In the genomic region with DNA sequence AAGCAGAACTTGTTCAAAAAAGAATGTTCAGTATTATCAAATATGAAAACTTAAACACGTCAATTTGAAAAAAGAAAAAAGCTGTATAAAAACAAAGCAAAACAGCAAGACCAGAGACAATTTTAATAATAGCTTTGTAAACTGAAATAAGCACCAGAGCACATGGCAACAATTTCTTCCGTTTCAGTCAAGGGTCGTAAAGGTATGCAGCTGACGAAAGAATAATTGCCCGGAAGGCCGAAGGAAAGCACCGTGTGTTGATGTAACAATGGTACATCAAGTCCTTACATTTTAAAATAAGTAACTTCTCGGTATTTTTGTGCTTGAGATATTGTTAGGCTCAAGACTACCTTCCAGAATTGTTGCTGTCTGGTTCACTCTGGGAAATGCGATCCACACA, we compare ENCODE assay signal across 8 cellular contexts. TPM values are rescaled to one million over a fixed set of nuclear protein-coding genes. Genes with fewer than 3 reads are reported as not detected.
DNase-seq lines count a peak whose midpoint lies in the region; ATAC-seq and TF ChIP-seq lines count a peak whose summit lies in the region.

No MANE protein-coding gene starts in this region.

- H3K4me3 Mint-ChIP-seq in GM23338, result peak overlapping the region; percentile 93
- peak overlapping the region; percentile 96 for H3K4me3 Mint-ChIP-seq in T-helper 17 cell

- intact Hi-C loops in A673 (cut with micrococcal nuclease; ENCODE audit: unreplicated experiment), result loop anchor here (5.0 to 10.0 kb wide), 2 partner anchors 371 to 636 kb away; no protein-coding TSS in a partner anchor

- H3K9me2 ChIP-seq in GM23338 (ENCODE audit: insufficient read depth), result no peaks in the 10 kb centered on the region

- peak overlapping the region; percentile 82 for H3K27ac ChIP-seq in A673 (ENCODE audit: low read depth, low read length, poor library complexity, severe bottlenecking)
- H3K27ac ChIP-seq in GM23338 (ENCODE audit: low read depth), result no peak overlapping the region

- peak overlapping the region; percentile 89 for H3K4me3 ChIP-seq in A673 (ENCODE audit: low read depth, low read length, poor library complexity, severe bottlenecking)
- peak overlapping the region; percentile 86 for H3K4me3 ChIP-seq in GM23338
- peak overlapping the region; percentile 98 for H3K4me3 ChIP-seq in fibroblast of mammary gland (ENCODE audit: control insufficient read depth, low read depth, low read length)

- POLR2A ChIA-PET in A673 (lab: Charles Lee; ENCODE audit: low non-redundant PET), result no interaction called here

- H3K36me3 ChIP-seq in A673 (ENCODE audit: insufficient read depth, low read length, poor library complexity, severe bottlenecking) (no peaks in the 10 kb centered on the region), GM23338 (ENCODE audit: insufficient read depth) (no peaks in the 10 kb centered on the region)

- peaks cover 71% of the 10 kb centered on the region for H3K79me2 ChIP-seq in GM23338 (replicated peaks; ENCODE audit: insufficient read depth)

- H3K27me3 ChIP-seq in A673 (replicated peaks; ENCODE audit: insufficient read depth, low read depth, low read length, poor library complexity), result no peaks in the 10 kb centered on the region
- no peaks in the 10 kb centered on the region for H3K27me3 ChIP-seq in GM23338 (ENCODE audit: insufficient read depth)

- H3K27ac Mint-ChIP-seq in GM23338, result peak overlapping the region; percentile 94
- peak overlapping the region; percentile 98 for H3K27ac Mint-ChIP-seq in T-helper 17 cell

- ATAC-seq in GM23338 (no peak), T-helper 17 cell (no peak), HG03097 (IDR thresholded peaks at IDR 0.05; ENCODE audit: low FRiP score, unreplicated experiment) (no peak), HG02588 (IDR thresholded peaks at IDR 0.05; ENCODE audit: unreplicated experiment) (no peak)

- no peaks in the 10 kb centered on the region for H3F3A ChIP-seq in GM23338 (replicated peaks; ENCODE audit: low read depth)

- no TSS peak for BruUV-seq in A673 (replicated peaks; lab: Mats Ljungman, UMichigan)

- H3K27me3 Mint-ChIP-seq in GM23338 (ENCODE audit: insufficient read depth, low read depth, poor library complexity) (peaks cover 2% of the 10 kb centered on the region), T-helper 17 cell (no peaks in the 10 kb centered on the region)

- H3K4me1 ChIP-seq in A673 (ENCODE audit: insufficient read depth, low read length, poor library complexity, severe bottlenecking), result peaks cover 21% of the 10 kb centered on the region
- H3K4me1 ChIP-seq in GM23338 (ENCODE audit: insufficient read depth), result peaks cover 19% of the 10 kb centered on the region

- no peak overlapping the region for H2AFZ ChIP-seq in GM23338

- H3K36me3 Mint-ChIP-seq in GM23338 (ENCODE audit: low read depth) (peaks cover 19% of the 10 kb centered on the region), T-helper 17 cell (ENCODE audit: low read depth) (peaks cover 5% of the 10 kb centered on the region)

- H3K9me3 ChIP-seq in A673 (ENCODE audit: low read depth, low read length, poor library complexity, severe bottlenecking) (no peaks in the 10 kb centered on the region), T-helper 17 cell (ENCODE audit: control insufficient read depth, low read length, poor library complexity, severe bottlenecking) (no peaks in the 10 kb centered on the region)

- TF ChIP-seq CTCF in A673 (conservative IDR thresholded peaks at IDR 0.05; ENCODE audit: low read depth, low read length) (no peak), GM23338 (conservative IDR thresholded peaks at IDR 0.05; ENCODE audit: low read depth in 2 of 2) (no peak), fibroblast of mammary gland (conservative IDR thresholded peaks at IDR 0.05; ENCODE audit: control insufficient read depth, insufficient read depth, low read depth, low read length) (no peak)

- peak overlapping the region; percentile 76 for H3K4me2 ChIP-seq in GM23338

- CTCF ChIA-PET in A673 (lab: Charles Lee), result no interaction called here

- no peaks in the 10 kb centered on the region for H3K9me3 Mint-ChIP-seq in GM23338

- H3K4me1 Mint-ChIP-seq in GM23338 (peaks cover 32% of the 10 kb centered on the region), T-helper 17 cell (peaks cover 43% of the 10 kb centered on the region)

- DNase-seq in A673 (ENCODE audit: low spot score), result no peak
- peak; percentile 50 for DNase-seq in GM23338 (ENCODE audit: low spot score)
- DNase-seq in T-helper 17 cell, result no peak
- no peak for DNase-seq in fibroblast of mammary gland (ENCODE audit: low read depth)
- peak; percentile 54 for DNase-seq in renal cortical epithelial cell (ENCODE audit: low read depth)
- DNase-seq in D341Med (ENCODE audit: low spot score), result no peak

- peaks cover 25% of the 10 kb centered on the region; the same call in 1 of the 2 replicates for H4K20me1 ChIP-seq in GM23338 (replicated peaks; ENCODE audit: insufficient read depth)

TF ChIP-seq in GM23338, 12 proteins besides CTCF, POLR2A, EP300 and RAD21 (continues in another document):
- TF ChIP-seq POLR2AphosphoS5 (IDR thresholded peaks at IDR 0.05; ENCODE audit: low read depth), result no peak
- TF ChIP-seq EZH2phosphoT487 (IDR thresholded peaks at IDR 0.05; ENCODE audit: unreplicated experiment), result no peak
- TF ChIP-seq STAT1 (IDR thresholded peaks at IDR 0.05; ENCODE audit: unreplicated experiment), result no peak
- no peak for TF ChIP-seq ZNF462 (CRISPR knock-in tag; IDR thresholded peaks at IDR 0.05)

RNA-seq across cellular contexts. Expression of gene PROSER1, which starts 1.7 kb away (rescaled TPM):
- 58.5 and 58.7 TPM in 2 replicates for total RNA-seq in A673 (2021)
- 116 and 141 TPM in 2 replicates for total RNA-seq in GM23338 (2014; rRNA removed; shearing (Covaris generic))
- polyA plus RNA-seq in GM23338 (2016; fragmentation: Nextera tagmentation; extraction: Ambion mirVana), result 58.8 and 64.9 TPM in 2 replicates
- 10 to 100 TPM; 42.8 to 52.5 TPM for total RNA-seq in T-helper 17 cell
- total RNA-seq in renal cortical epithelial cell, result 15.5 and 20.9 TPM in 2 replicates

RNA-seq across cellular contexts. Expression of gene NHLRC3, which starts 2.0 kb away (rescaled TPM):
- 12.3 and 17.4 TPM in 2 replicates for total RNA-seq in A673 (2021)
- 14.6 and 15.6 TPM in 2 replicates for total RNA-seq in GM23338 (2014; rRNA removed; shearing (Covaris generic))
- polyA plus RNA-seq in GM23338 (2016; fragmentation: Nextera tagmentation; extraction: Ambion mirVana), result 11.0 and 11.8 TPM in 2 replicates
- 10 to 100 TPM; 10.7 to 12.9 TPM for total RNA-seq in T-helper 17 cell
- total RNA-seq in renal cortical epithelial cell, result 23.8 and 23.9 TPM in 2 replicates

RNA-seq across cellular contexts. Expression of gene STOML3, which starts 45.6 kb away (rescaled TPM):
- total RNA-seq in A673 (2021), result not detected in 2 replicates
- total RNA-seq in GM23338 (2014; rRNA removed; shearing (Covaris generic)), result 0.16 TPM in 1 of 2 replicates, not detected in the other
- not detected in 2 replicates for polyA plus RNA-seq in GM23338 (2016; fragmentation: Nextera tagmentation; extraction: Ambion mirVana)
- total RNA-seq in T-helper 17 cell, result not detected
- not detected in 2 replicates for total RNA-seq in renal cortical epithelial cell

Comparison
In these comparisons a context has a peak if more than half of its experiments do, and no peak if none do; other contexts are left out.
1. DNase-seq: peak in GM23338 (single experiment) and renal cortical epithelial cell (single experiment); none in A673 (single experiment), T-helper 17 cell (0 of 3), fibroblast of mammary gland (single experiment) and D341Med (single experiment).
2. Peak in every context shown above with its lines, with median percentiles within 50 percentile points of each other: H3K4me3 ChIP-seq.